ENCODE assay signal across 1 cellular context in genomic region chr6:101806241-101806640, GRCh38.
A peak's percentile ranks its signal among the peaks of the same experiment; 100 is the strongest.
TF ChIP-seq lines count a peak whose summit lies in the region.

No MANE protein-coding gene starts in this region.

TF ChIP-seq in GM12878, 131 proteins besides CTCF, POLR2A, EP300 and RAD21 (continued from another document):
- TF ChIP-seq ZNF24 (IDR thresholded peaks at IDR 0.05) (no peak), NFIC (IDR thresholded peaks at IDR 0.05; ENCODE audit: low read depth, low read length) (peak; percentile 45; the same call in 1 of the 2 replicates), SP1 (IDR thresholded peaks at IDR 0.05; ENCODE audit: low read depth, low read length) (no peak), JUND (IDR thresholded peaks at IDR 0.05; ENCODE audit: low read depth, low read length) (no peak), RUNX3 (IDR thresholded peaks at IDR 0.05; ENCODE audit: low read length) (peak; percentile 43; the same call in 1 of the 2 replicates), JUNB (IDR thresholded peaks at IDR 0.05) (peak; percentile 55), PML (IDR thresholded peaks at IDR 0.05; ENCODE audit: low read length) (no peak)
